In the genomic region with DNA sequence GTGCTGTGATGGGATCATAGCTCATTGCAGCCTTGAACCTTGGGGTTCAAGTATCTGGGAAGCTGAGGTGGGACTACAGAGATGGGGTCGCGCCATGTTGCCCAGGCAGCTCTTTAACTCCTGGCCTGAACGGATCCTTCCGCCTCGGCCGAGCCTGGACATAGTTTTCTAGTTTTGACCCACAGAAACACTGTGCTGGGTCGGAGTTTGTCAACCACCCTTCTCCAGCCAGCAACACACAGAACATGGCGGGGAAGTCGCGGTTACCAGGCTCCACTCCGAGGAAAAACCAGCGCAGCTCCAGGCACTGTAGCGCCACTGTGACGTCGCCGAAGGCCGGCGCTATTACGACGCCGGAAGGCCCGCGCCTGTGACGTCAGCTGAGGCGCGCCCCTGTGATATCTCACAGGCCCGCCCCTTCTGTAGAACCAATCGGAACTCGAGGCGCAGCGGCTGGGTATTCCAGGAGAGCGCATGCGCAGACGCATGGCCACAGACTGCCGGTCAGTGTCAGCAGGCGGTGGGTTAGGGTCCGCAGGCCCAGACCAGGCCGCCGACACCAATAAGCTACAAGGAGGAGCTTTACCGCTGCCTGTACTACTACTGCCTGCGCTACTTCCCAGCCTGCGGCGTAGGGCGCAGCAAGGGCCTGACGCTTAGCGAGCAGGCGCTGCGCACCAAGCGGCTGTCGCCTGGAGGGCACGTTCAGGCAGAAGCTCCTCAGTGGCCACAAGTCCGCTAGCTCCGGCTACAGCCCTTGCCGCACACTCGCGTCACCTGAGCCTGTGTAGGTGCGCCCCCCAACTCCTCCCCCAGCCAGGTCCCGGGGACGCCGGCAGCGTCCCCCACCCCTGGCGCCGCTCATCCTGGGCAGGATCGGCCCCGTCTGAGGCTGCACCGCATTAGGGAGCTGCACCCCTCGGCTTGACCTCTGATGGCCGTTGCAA, we compare ENCODE assay signal across 8 cellular contexts.
DNase-seq lines count a peak whose midpoint lies in the region; ATAC-seq and TF ChIP-seq lines count a peak whose summit lies in the region.

No MANE protein-coding gene starts in this region.

- ATAC-seq in HG03439 (IDR thresholded peaks at IDR 0.05; ENCODE audit: unreplicated experiment) (peak; percentile 98), left colon (peak; percentile 97)

- peak overlapping the region; percentile 74 for H3K27ac ChIP-seq in colonic mucosa

- H3K36me3 ChIP-seq in BE2C = no peaks in the 10 kb centered on the region
- H3K36me3 ChIP-seq in colonic mucosa = no peaks in the 10 kb centered on the region

- peak overlapping the region; percentile 69 for H3K4me3 ChIP-seq in BE2C (ENCODE audit: low read depth, low read length)
- H3K4me3 ChIP-seq in colonic mucosa = peak overlapping the region; percentile 74

- H3K9me3 ChIP-seq in BE2C (no peaks in the 10 kb centered on the region), colonic mucosa (no peaks in the 10 kb centered on the region)

- H3K9ac ChIP-seq in colonic mucosa (ENCODE audit: low read depth in 2 of 2, low read length in 2 of 2) = peak overlapping the region; percentile 82 to 89

- peak; percentile 98 for DNase-seq in BE2C
- peak; percentile 90 for DNase-seq in NCI-H510A treated with DMSO at 0.1 percent for 48 hours (lab: John Stamatoyannopoulos, UW)
- DNase-seq in activated CD4-positive, alpha-beta T cell treated with anti-CD3 and anti-CD28 coated beads for 4 hours = peak; percentile 94 to 96
- DNase-seq in colonic mucosa = peak; percentile 98
- DNase-seq in left colon = peak; percentile 98
- DNase-seq in stimulated activated CD4-positive, alpha-beta T cell treated with anti-CD3 and anti-CD28 coated beads, Interleukin-1b, Interleukin-23, amount 100 ng/mL, for 48 hours = peak; percentile 96

- TF ChIP-seq CTCF in BE2C (IDR thresholded peaks at IDR 0.05; ENCODE audit: low read depth, low read length) (no peak), colonic mucosa (IDR thresholded peaks at IDR 0.05) (no peak)

- H3K27me3 ChIP-seq in BE2C = no peaks in the 10 kb centered on the region
- H3K27me3 ChIP-seq in colonic mucosa = no peaks in the 10 kb centered on the region

- TF ChIP-seq POLR2A in GM19193 (IDR thresholded peaks at IDR 0.05; ENCODE audit: extremely low read depth, insufficient read depth, insufficient read length) = peak; percentile 95

- H3K4me1 ChIP-seq in BE2C (no peaks in the 10 kb centered on the region), colonic mucosa (no peaks in the 10 kb centered on the region)

- intact Hi-C loops in colonic mucosa (cut with DNase I) (loop anchor here (10.0 kb wide), 1 partner anchor 79 kb away; no protein-coding TSS in a partner anchor), left colon (cut with DNase I, micrococcal nuclease) (no loop called here)

Comparison
In these comparisons a context has a peak if more than half of its experiments do, and no peak if none do; other contexts are left out.
1. Peak in every context shown above with its lines: DNase-seq, ATAC-seq, H3K4me3 ChIP-seq and H3K27ac ChIP-seq.